In genomic region chr10:12250181-12250580, GRCh38 we compare ENCODE assay signal across 17 cellular contexts. TPM values are rescaled to one million over a fixed set of nuclear protein-coding genes. Genes with fewer than 3 reads are reported as not detected.
DNase-seq lines count a peak whose midpoint lies in the region; ATAC-seq and TF ChIP-seq lines count a peak whose summit lies in the region.
"Had no signal": no experiment of that assay in that cellular context is flagged by ENCODE, and none has a peak within 500 bp of the region (broad histone marks: within the 10 kb centered on the region; RNA-seq: fewer than 3 reads in every experiment).

No MANE protein-coding gene starts in this region.

- H3K4me1 Mint-ChIP-seq in stimulated activated effector memory CD8-positive, alpha-beta T cell treated with anti-CD3 and anti-CD28 coated beads, Interleukin-12 subunit alpha, Interleukin-12 subunit beta, amount 100 ng/mL, for 72 hours, result peaks cover 5% of the 10 kb centered on the region
- H3K4me1 Mint-ChIP-seq: CD4-positive, alpha-beta memory T cell had no signal

- no peak for TF ChIP-seq CTCF in GM10266 (IDR thresholded peaks at IDR 0.05; ENCODE audit: control insufficient read depth, insufficient read depth, low read depth, missing control alignments)

- no peak overlapping the region for H3K4me3 Mint-ChIP-seq in stimulated activated effector memory CD8-positive, alpha-beta T cell treated with anti-CD3 and anti-CD28 coated beads, Interleukin-12 subunit alpha, Interleukin-12 subunit beta, amount 100 ng/mL, for 72 hours
- H3K4me3 Mint-ChIP-seq: CD4-positive, alpha-beta memory T cell had no signal

- DNase-seq in Right ventricle myocardium superior (peak; percentile 23), left cardiac atrium (no peak), NCI-H2227 treated with DMSO at 0.1 percent for 48 hours (lab: John Stamatoyannopoulos, UW) (peak; percentile 35), iPS-NIHi11 (ENCODE audit: low spot score) (peak; percentile 32), SKM-1 (lab: John Stamatoyannopoulos, UW; ENCODE audit: unreplicated experiment) (no peak), GM10266 (ENCODE audit: extremely low spot score) (no peak)
- DNase-seq in stimulated activated effector memory CD8-positive, alpha-beta T cell treated with anti-CD3 and anti-CD28 coated beads, Interleukin-12 subunit alpha, Interleukin-12 subunit beta, amount 100 ng/mL, for 72 hours (ENCODE audit: low spot score in 2 of 2), result no peak
- DNase-seq: Calu3; CD4-positive, alpha-beta memory T cell; NCI-H1417 treated with DMSO at 0.1 percent for 48 hours; NCI-H187 treated with DMSO at 0.1 percent for 48 hours; NCI-H446; NCI-H526 treated with DMSO at 0.1 percent for 48 hours; OCI-M1; SHP77 treated with DMSO at 0.1 percent for 48 hours; SK-N-SH had no signal

- H3K36me3 Mint-ChIP-seq in stimulated activated effector memory CD8-positive, alpha-beta T cell treated with anti-CD3 and anti-CD28 coated beads, Interleukin-12 subunit alpha, Interleukin-12 subunit beta, amount 100 ng/mL, for 72 hours, result peaks cover 64% of the 10 kb centered on the region

- intact Hi-C loops in Right ventricle myocardium superior (cut with DNase I) (no loop called here), left cardiac atrium (cut with DNase I) (no loop called here)

- H3K27ac Mint-ChIP-seq in stimulated activated effector memory CD8-positive, alpha-beta T cell treated with anti-CD3 and anti-CD28 coated beads, Interleukin-12 subunit alpha, Interleukin-12 subunit beta, amount 100 ng/mL, for 72 hours, result peak overlapping the region; percentile 46

- ATAC-seq in Right ventricle myocardium superior (ENCODE audit: poor library complexity) (no peak), left cardiac atrium (no peak), GM19455 (IDR thresholded peaks at IDR 0.05; ENCODE audit: unreplicated experiment) (no peak)
- no peak for ATAC-seq in stimulated activated effector memory CD8-positive, alpha-beta T cell treated with anti-CD3 and anti-CD28 coated beads, Interleukin-12 subunit alpha, Interleukin-12 subunit beta, amount 100 ng/mL, for 72 hours

- H3K9me3 Mint-ChIP-seq in stimulated activated effector memory CD8-positive, alpha-beta T cell treated with anti-CD3 and anti-CD28 coated beads, Interleukin-12 subunit alpha, Interleukin-12 subunit beta, amount 100 ng/mL, for 72 hours, result no peaks in the 10 kb centered on the region
- H3K9me3 Mint-ChIP-seq: CD4-positive, alpha-beta memory T cell had no signal

RNA-seq across cellular contexts. Expression of gene CDC123, which starts 54.2 kb away (rescaled TPM):
- 49.5 TPM for total RNA-seq in Right ventricle myocardium superior
- 10 to 100 TPM; 56.7 to 83.8 TPM for total RNA-seq in left cardiac atrium

RNA-seq across cellular contexts. Expression of gene NUDT5, which starts 54.5 kb away (rescaled TPM):
- total RNA-seq in Right ventricle myocardium superior, result 10.0 TPM
- total RNA-seq in left cardiac atrium, result 10 to 100 TPM; 19.6 to 24.3 TPM

Comparison
In these comparisons a context has a peak if more than half of its experiments do, and no peak if none do; other contexts are left out.
1. DNase-seq: peak in Right ventricle myocardium superior (single experiment), NCI-H2227 treated with DMSO at 0.1 percent for 48 hours (single experiment) and iPS-NIHi11 (single experiment); none in left cardiac atrium (single experiment), stimulated activated effector memory CD8-positive, alpha-beta T cell treated with anti-CD3 and anti-CD28 coated beads, Interleukin-12 subunit alpha, Interleukin-12 subunit beta, amount 100 ng/mL, for 72 hours (0 of 2), SKM-1 (single experiment) and GM10266 (single experiment).